ENCODE assay signal across 8 cellular contexts in genomic region chr16:48123104-48123788, GRCh38. TPM values are rescaled to one million over a fixed set of nuclear protein-coding genes. Genes with fewer than 3 reads are reported as not detected.
DNase-seq lines count a peak whose midpoint lies in the region; ATAC-seq and TF ChIP-seq lines count a peak whose summit lies in the region.

No MANE protein-coding gene starts in this region.

- H3K36me3 ChIP-seq in prostate gland (no peaks in the 10 kb centered on the region), endodermal cell (ENCODE audit: control insufficient read depth, insufficient read depth, low read length) (no peaks in the 10 kb centered on the region)

- no peak overlapping the region for H3K27ac Mint-ChIP-seq in natural killer cell treated with Interleukin-12 subunit alpha and Interleukin-12 subunit beta and Interleukin-15 and Interleukin-18, amount 100 ng/mL, for 72 hours
- no peak overlapping the region for H3K27ac Mint-ChIP-seq in natural killer cell
- no peak overlapping the region for H3K27ac Mint-ChIP-seq in endodermal cell

- H3K4me3 ChIP-seq in prostate gland (no peak overlapping the region), endodermal cell (ENCODE audit: low read length) (no peak overlapping the region)

- H3K27me3 Mint-ChIP-seq in natural killer cell treated with Interleukin-12 subunit alpha and Interleukin-12 subunit beta and Interleukin-15 and Interleukin-18, amount 100 ng/mL, for 72 hours: peaks cover 7 to 13% of the 10 kb centered on the region in 2 donors
- H3K27me3 Mint-ChIP-seq in natural killer cell (ENCODE audit: low read depth in 2 of 2) (peaks cover 7 to 8% of the 10 kb centered on the region in 2 donors), endodermal cell (ENCODE audit: insufficient read depth) (no peaks in the 10 kb centered on the region)

- H3K4me1 ChIP-seq in prostate gland (replicated peaks): no peaks in the 10 kb centered on the region
- H3K4me1 ChIP-seq in endodermal cell (ENCODE audit: control insufficient read depth, insufficient read depth, low read length): peaks cover 9% of the 10 kb centered on the region

- no peaks in the 10 kb centered on the region for H3K36me3 Mint-ChIP-seq in natural killer cell treated with Interleukin-12 subunit alpha and Interleukin-12 subunit beta and Interleukin-15 and Interleukin-18, amount 100 ng/mL, for 72 hours
- no peaks in the 10 kb centered on the region for H3K36me3 Mint-ChIP-seq in natural killer cell
- H3K36me3 Mint-ChIP-seq in endodermal cell (ENCODE audit: low read depth): no peaks in the 10 kb centered on the region

- H3K9me3 Mint-ChIP-seq in natural killer cell treated with Interleukin-12 subunit alpha and Interleukin-12 subunit beta and Interleukin-15 and Interleukin-18, amount 100 ng/mL, for 72 hours: no peaks in the 10 kb centered on the region
- no peaks in the 10 kb centered on the region for H3K9me3 Mint-ChIP-seq in natural killer cell
- H3K9me3 Mint-ChIP-seq in endodermal cell: no peaks in the 10 kb centered on the region

- H3K27ac ChIP-seq in prostate gland (no peak overlapping the region), endodermal cell (ENCODE audit: low read depth, low read length) (no peak overlapping the region)

- no peak for TF ChIP-seq POLR2A in prostate gland (IDR thresholded peaks at IDR 0.05)

- H3K27me3 ChIP-seq in prostate gland (replicated peaks; ENCODE audit: insufficient read depth): no peaks in the 10 kb centered on the region
- H3K27me3 ChIP-seq in endodermal cell (ENCODE audit: control insufficient read depth, insufficient read depth, low read length, poor library complexity, severe bottlenecking): no peaks in the 10 kb centered on the region

- TF ChIP-seq CTCF in natural killer cell (IDR thresholded peaks at IDR 0.05) (no peak), prostate gland (IDR thresholded peaks at IDR 0.05) (no peak), endodermal cell (conservative IDR thresholded peaks at IDR 0.05) (no peak)

- ATAC-seq in natural killer cell treated with Interleukin-12 subunit alpha and Interleukin-12 subunit beta and Interleukin-15 and Interleukin-18, amount 100 ng/mL, for 72 hours: peak; percentile 47 to 85
- no peak for ATAC-seq in natural killer cell

- no peak overlapping the region for H3K9ac ChIP-seq in endodermal cell (ENCODE audit: extremely low read depth, low read length, poor library complexity, severe bottlenecking)

- 60% methylated on average over 5 of the region's 5 CpGs for WGBS in prostate gland
- 80 to 85% methylated on average over 4 to 5 of the region's 5 CpGs for WGBS in endodermal cell (ENCODE audit: insufficient coverage in 1 of 2, insufficient read length in 1 of 2), 2 experiments

- no peak overlapping the region for H3K4me3 Mint-ChIP-seq in natural killer cell treated with Interleukin-12 subunit alpha and Interleukin-12 subunit beta and Interleukin-15 and Interleukin-18, amount 100 ng/mL, for 72 hours
- H3K4me3 Mint-ChIP-seq in natural killer cell (no peak overlapping the region), endodermal cell (no peak overlapping the region)

- H3K9me3 ChIP-seq in prostate gland: no peaks in the 10 kb centered on the region
- H3K9me3 ChIP-seq in endodermal cell (ENCODE audit: control insufficient read depth, low read length): no peaks in the 10 kb centered on the region

- H3K4me1 Mint-ChIP-seq in natural killer cell treated with Interleukin-12 subunit alpha and Interleukin-12 subunit beta and Interleukin-15 and Interleukin-18, amount 100 ng/mL, for 72 hours (ENCODE audit: low read depth in 2 of 2): no peaks in the 10 kb centered on the region
- H3K4me1 Mint-ChIP-seq in natural killer cell (no peaks in the 10 kb centered on the region), endodermal cell (peaks cover 12% of the 10 kb centered on the region)

- intact Hi-C loops in natural killer cell (cut with micrococcal nuclease): no loop called here
- intact Hi-C loops in prostate gland (cut with DNase I): no loop called here

- DNase-seq in natural killer cell treated with Interleukin-12 subunit alpha and Interleukin-12 subunit beta and Interleukin-15 and Interleukin-18, amount 100 ng/mL, for 72 hours (ENCODE audit: low spot score): no peak
- DNase-seq in natural killer cell (no peak), NCI-H460 (ENCODE audit: extremely low read depth, low read depth) (peak; percentile 89), dedifferentiated amniotic fluid mesenchymal stem cell (ENCODE audit: extremely low spot score) (peak; percentile 94), prostate gland (ENCODE audit: low spot score) (no peak), endodermal cell (no peak), SKM-1 (lab: John Stamatoyannopoulos, UW; ENCODE audit: unreplicated experiment) (no peak)
- peak; percentile 43 for DNase-seq in stimulated activated CD4-positive, alpha-beta T cell treated with anti-CD3 and anti-CD28 coated beads, Interleukin-12 subunit alpha, Interleukin-12 subunit beta, amount 100 ng/mL, for 4 hours

RNA-seq across cellular contexts. Expression of gene ABCC12, which starts 32.5 kb away (rescaled TPM):
- total RNA-seq in natural killer cell treated with Interleukin-12 subunit alpha and Interleukin-12 subunit beta and Interleukin-15 and Interleukin-18, amount 100 ng/mL, for 72 hours: not detected
- total RNA-seq in natural killer cell (not detected), prostate gland (1 to 10 TPM in 1 of 2 donors, not detected in 1; 2.2 TPM), endodermal cell (1 to 10 TPM in 1 of 2 donors, under 1 TPM in 1; 0.35 to 1.2 TPM)
- total RNA-seq in NCI-H460 (2014; rRNA removed; shearing (Covaris generic)): not detected in 2 replicates
- polyA plus RNA-seq in NCI-H460 (2014; cell fraction: nucleus; rRNA removed): not detected in 2 replicates
- polyA plus RNA-seq in endodermal cell (2013, experiment 1 of 2): not detected
- not detected for polyA plus RNA-seq in endodermal cell (2013, experiment 2 of 2)

Comparison
In these comparisons a context has a peak if more than half of its experiments do, and no peak if none do; other contexts are left out.
1. ATAC-seq: peak in natural killer cell treated with Interleukin-12 subunit alpha and Interleukin-12 subunit beta and Interleukin-15 and Interleukin-18, amount 100 ng/mL, for 72 hours (2 of 2); none in natural killer cell (0 of 3).
2. DNase-seq: peak in NCI-H460 (single experiment), dedifferentiated amniotic fluid mesenchymal stem cell (single experiment) and stimulated activated CD4-positive, alpha-beta T cell treated with anti-CD3 and anti-CD28 coated beads, Interleukin-12 subunit alpha, Interleukin-12 subunit beta, amount 100 ng/mL, for 4 hours (single experiment); none in natural killer cell treated with Interleukin-12 subunit alpha and Interleukin-12 subunit beta and Interleukin-15 and Interleukin-18, amount 100 ng/mL, for 72 hours (single experiment), natural killer cell (single experiment), prostate gland (single experiment), endodermal cell (single experiment) and SKM-1 (single experiment).